In the genomic region with DNA sequence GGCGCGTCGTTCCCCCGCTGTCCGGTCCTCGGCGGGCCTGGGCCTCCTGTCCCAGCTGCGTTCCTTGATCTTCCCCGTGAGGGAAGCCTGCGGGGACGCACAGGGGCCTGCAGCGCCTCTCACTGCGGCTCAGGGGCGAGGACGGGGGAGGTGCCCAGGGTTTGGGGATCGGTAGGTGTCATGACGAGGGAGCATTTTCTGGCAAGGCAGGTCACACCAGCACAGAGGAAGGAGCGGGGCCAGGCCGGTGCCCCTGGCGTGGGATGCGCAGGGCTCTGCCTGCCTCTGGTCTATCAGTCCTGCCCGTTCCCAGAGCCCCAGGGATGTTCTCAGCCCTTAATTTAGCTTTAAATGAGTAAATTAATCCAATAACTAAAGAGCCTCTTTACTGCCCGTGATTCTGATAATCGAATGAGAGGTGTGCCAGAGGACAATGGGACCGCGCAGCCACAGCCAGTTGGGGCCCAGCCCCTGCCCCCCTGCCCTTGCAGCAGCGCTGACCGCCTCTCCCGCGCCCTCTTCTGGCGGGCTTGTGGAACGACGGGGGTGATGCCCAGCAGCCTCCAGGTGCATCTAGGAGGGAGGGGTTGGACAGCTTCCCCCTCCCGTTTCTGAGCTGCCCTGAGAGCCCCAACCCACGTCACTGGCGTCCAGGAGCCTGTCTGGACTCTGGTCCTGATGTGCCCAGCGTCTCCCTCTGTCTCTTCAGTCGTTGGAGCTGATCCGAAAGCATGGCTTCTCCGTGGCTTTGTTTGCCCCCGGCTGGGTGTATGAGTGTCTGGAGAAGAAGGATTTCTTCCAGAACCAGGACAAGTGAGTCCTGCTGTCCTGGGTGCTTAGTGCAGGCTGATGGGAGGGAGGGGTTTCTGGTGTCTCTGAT, we compare ENCODE assay signal across 8 cellular contexts. TPM values are rescaled to one million over a fixed set of nuclear protein-coding genes. Genes with fewer than 3 reads are reported as not detected.
A peak's percentile ranks its signal among the peaks of the same experiment; 100 is the strongest.
DNase-seq lines count a peak whose midpoint lies in the region; ATAC-seq and TF ChIP-seq lines count a peak whose summit lies in the region.

No MANE protein-coding gene starts in this region.

- ATAC-seq in foreskin keratinocyte (peak; percentile 46), GM18868 (IDR thresholded peaks at IDR 0.05; ENCODE audit: unreplicated experiment) (no peak)

- peak; percentile 24 for DNase-seq in SIG-M5 treated with dmso at 0.1 percent for 504 hours (lab: John Stamatoyannopoulos, UW; ENCODE audit: unreplicated experiment)
- DNase-seq in SIG-M5 (lab: John Stamatoyannopoulos, UW): no peak
- peak; percentile 45 for DNase-seq in NCI-H82 treated with DMSO at 0.1 percent for 48 hours (lab: John Stamatoyannopoulos, UW; ENCODE audit: unreplicated experiment)
- DNase-seq in activated T-cell treated with anti-CD3 and anti-CD28 coated beads for 48 hours (ENCODE audit: low read depth): peak; percentile 51
- DNase-seq in foreskin keratinocyte: no peak
- DNase-seq in retina: peak; percentile 71
- no peak for DNase-seq in globus pallidus (ENCODE audit: low spot score)

- H3K4me1 ChIP-seq in foreskin keratinocyte: no peaks in the 10 kb centered on the region

- peak; percentile 78 for TF ChIP-seq CTCF in foreskin keratinocyte (conservative IDR thresholded peaks at IDR 0.05)

- no peaks in the 10 kb centered on the region for H3K27me3 ChIP-seq in foreskin keratinocyte

- no peak overlapping the region for H3K27ac ChIP-seq in foreskin keratinocyte

RNA-seq across cellular contexts. Expression of a gene that starts 7.9 kb away (rescaled TPM):
- 11.2 and 11.7 TPM in 2 replicates for total RNA-seq in foreskin keratinocyte
- 8.0 and 8.5 TPM in 2 replicates for polyA plus RNA-seq in foreskin keratinocyte

RNA-seq across cellular contexts. Expression of a gene that starts 58.6 kb away (rescaled TPM):
- total RNA-seq in foreskin keratinocyte: 29.5 and 38.9 TPM in 2 replicates
- 26.0 and 34.5 TPM in 2 replicates for polyA plus RNA-seq in foreskin keratinocyte

Comparison
In these comparisons a context has a peak if more than half of its experiments do, and no peak if none do; other contexts are left out.
1. DNase-seq: peak in SIG-M5 treated with dmso at 0.1 percent for 504 hours (single experiment), NCI-H82 treated with DMSO at 0.1 percent for 48 hours (single experiment), activated T-cell treated with anti-CD3 and anti-CD28 coated beads for 48 hours (single experiment) and retina (single experiment); none in SIG-M5 (single experiment), foreskin keratinocyte (0 of 2) and globus pallidus (single experiment).